In genomic region chr16:75116911-75117245, GRCh38 we compare ENCODE assay signal across 1 cellular context.
TF ChIP-seq lines count a peak whose summit lies in the region.

No MANE protein-coding gene starts in this region.

TF ChIP-seq in WTC11, 78 proteins besides CTCF, POLR2A, EP300 and RAD21 (continued from another document):
- TF ChIP-seq PRRX2 (CRISPR knock-in tag; IDR thresholded peaks at IDR 0.05): no peak
